In the genomic region with DNA sequence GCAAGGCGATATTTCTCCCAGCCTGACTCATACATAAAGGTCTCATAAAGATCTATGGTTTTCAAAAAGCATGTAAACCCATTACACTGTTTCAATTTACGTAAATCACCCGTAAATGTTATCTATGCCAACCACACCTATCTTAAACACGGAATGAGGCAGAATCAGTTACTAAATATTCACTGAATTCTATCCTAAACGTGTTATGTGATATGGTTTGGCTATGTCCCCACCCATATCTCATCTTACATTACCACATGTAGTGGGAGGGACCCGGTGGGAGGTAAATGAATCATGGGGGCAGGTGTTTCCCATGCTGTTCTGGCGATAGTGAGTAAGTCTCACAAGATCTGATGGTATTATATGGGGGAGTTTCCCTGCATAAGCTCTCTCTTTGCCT, we compare ENCODE assay signal across 21 cellular contexts.
DNase-seq lines count a peak whose midpoint lies in the region; ATAC-seq, FAIRE-seq and TF ChIP-seq lines count a peak whose summit lies in the region.
"Had no signal": no experiment of that assay in that cellular context is flagged by ENCODE, and none has a peak within 500 bp of the region (broad histone marks: within the 10 kb centered on the region; RNA-seq: fewer than 3 reads in every experiment).

No MANE protein-coding gene starts in this region.

- H3K4me1 ChIP-seq in HEK293 (ENCODE audit: control insufficient read depth, insufficient read depth, low read length) (no peaks in the 10 kb centered on the region), colonic mucosa (no peaks in the 10 kb centered on the region)
- H3K4me1 ChIP-seq: SJSA1 had no signal

- intact Hi-C loops in activated CD4-positive, alpha-beta memory T cell treated with anti-CD3 and anti-CD28 coated beads for 36 hours (cut with micrococcal nuclease) = no loop called here
- intact Hi-C loops in left colon (cut with DNase I, micrococcal nuclease) (loop anchor here in 1 of 2 donors (10.0 kb wide), 1 partner anchor 1817 kb away; no protein-coding TSS in a partner anchor), colonic mucosa (cut with DNase I) (no loop called here)

- H3K9me3 ChIP-seq in HEK293 (ENCODE audit: control insufficient read depth, insufficient read depth, low read depth, low read length) = no peaks in the 10 kb centered on the region
- H3K9me3 ChIP-seq in colonic mucosa = no peaks in the 10 kb centered on the region
- H3K9me3 ChIP-seq: Caco-2, SJSA1 had no signal

- no peak for TF ChIP-seq CTCF in HEK293 (tag by site-specific recombination; IDR thresholded peaks at IDR 0.05)
- TF ChIP-seq CTCF in bronchial epithelial cell (IDR thresholded peaks at IDR 0.05; ENCODE audit: insufficient read depth, low read length, severe bottlenecking) = no peak
- TF ChIP-seq CTCF in colonic mucosa (IDR thresholded peaks at IDR 0.05) = no peak

- no peak overlapping the region for H3K4me3 Mint-ChIP-seq in activated CD4-positive, alpha-beta memory T cell treated with anti-CD3 and anti-CD28 coated beads for 36 hours
- H3K4me3 Mint-ChIP-seq: CD4-positive, CD25-positive, alpha-beta regulatory T cell had no signal

- H3K9me3 Mint-ChIP-seq in activated CD4-positive, alpha-beta memory T cell treated with anti-CD3 and anti-CD28 coated beads for 36 hours = peaks cover 5% of the 10 kb centered on the region

- CTCF ChIA-PET in HEK293 (lab: Yijun Ruan, JAX) = no interaction called here
- CTCF ChIA-PET in activated CD4-positive, alpha-beta memory T cell treated with anti-CD3 and anti-CD28 coated beads for 36 hours (lab: Charles Lee) = no interaction called here

- FAIRE-seq in bronchial epithelial cell (lab: Jason Lieb, UNC) = no peak
- FAIRE-seq: H54 had no signal

- H3K27me3 Mint-ChIP-seq in activated CD4-positive, alpha-beta memory T cell treated with anti-CD3 and anti-CD28 coated beads for 36 hours = no peaks in the 10 kb centered on the region
- H3K27me3 Mint-ChIP-seq: CD4-positive, CD25-positive, alpha-beta regulatory T cell had no signal

- H3K36me3 ChIP-seq in HEK293 (ENCODE audit: control insufficient read depth in 2 of 2, insufficient read depth in 1 of 2, low read length in 2 of 2) (no peaks in the 10 kb centered on the region), bronchial epithelial cell (ENCODE audit: control insufficient read depth, insufficient read depth, low read length) (no peaks in the 10 kb centered on the region), colonic mucosa (no peaks in the 10 kb centered on the region)
- H3K36me3 ChIP-seq: SJSA1 had no signal

- POLR2A ChIA-PET in HEK293 (lab: Yijun Ruan, JAX) = no interaction called here
- POLR2A ChIA-PET in activated CD4-positive, alpha-beta memory T cell treated with anti-CD3 and anti-CD28 coated beads for 36 hours (lab: Charles Lee) = no interaction called here

- H3K9ac ChIP-seq in colonic mucosa (ENCODE audit: low read depth in 2 of 2, low read length in 2 of 2) = no peak overlapping the region

- DNase-seq in NCI-H226 = peak; percentile 75
- DNase-seq in bronchial epithelial cell (ENCODE audit: low read depth) = peak; percentile 21
- DNase-seq in myocyte (ENCODE audit: low read depth) = peak; percentile 58
- no peak for DNase-seq in activated CD4-positive, alpha-beta memory T cell treated with anti-CD3 and anti-CD28 coated beads for 36 hours
- no peak for DNase-seq in left colon
- DNase-seq in colonic mucosa = no peak
- no peak for DNase-seq in C1 segment of cervical spinal cord (lab: John Stamatoyannopoulos, UW)
- DNase-seq: ACHN; AML-193; Caco-2; CD4-positive, CD25-positive, alpha-beta regulatory T cell; NCI-H1436; NCI-H2029 treated with DMSO at 0.1 percent for 48 hours; NCI-H345; NCI-H526; NK-92 treated with Interleukin-12 subunit alpha and Interleukin-12 subunit beta, amount 100 ng/mL, for 24 hours; SW 1271 had no signal

- H3K36me3 Mint-ChIP-seq in activated CD4-positive, alpha-beta memory T cell treated with anti-CD3 and anti-CD28 coated beads for 36 hours = no peaks in the 10 kb centered on the region
- H3K36me3 Mint-ChIP-seq: CD4-positive, CD25-positive, alpha-beta regulatory T cell had no signal

- H3K27me3 ChIP-seq in bronchial epithelial cell (ENCODE audit: control insufficient read depth, insufficient read depth, low read length) (no peaks in the 10 kb centered on the region), colonic mucosa (no peaks in the 10 kb centered on the region)
- H3K27me3 ChIP-seq: SJSA1 had no signal

- H3K4me1 Mint-ChIP-seq in activated CD4-positive, alpha-beta memory T cell treated with anti-CD3 and anti-CD28 coated beads for 36 hours (ENCODE audit: low read depth) = no peaks in the 10 kb centered on the region
- H3K4me1 Mint-ChIP-seq: CD4-positive, CD25-positive, alpha-beta regulatory T cell had no signal

- H3K4me3 ChIP-seq in HEK293 (ENCODE audit: low read depth, low read length) = no peak overlapping the region
- H3K4me3 ChIP-seq in bronchial epithelial cell (ENCODE audit: low read depth, low read length) = no peak overlapping the region
- no peak overlapping the region for H3K4me3 ChIP-seq in colonic mucosa
- H3K4me3 ChIP-seq: SJSA1 had no signal

- H3K27ac ChIP-seq in HEK293 (ENCODE audit: extremely low read depth, low read depth, low read length) (no peak overlapping the region), colonic mucosa (no peak overlapping the region)
- H3K27ac ChIP-seq: HL-60, SJSA1 had no signal

- H3K27ac Mint-ChIP-seq in activated CD4-positive, alpha-beta memory T cell treated with anti-CD3 and anti-CD28 coated beads for 36 hours = no peak overlapping the region
- H3K27ac Mint-ChIP-seq: CD4-positive, CD25-positive, alpha-beta regulatory T cell had no signal

- no peak for ATAC-seq in left colon

TF ChIP-seq in HEK293, 187 proteins besides CTCF, POLR2A, EP300 and RAD21:
- TF ChIP-seq ZXDB (tag by site-specific recombination; IDR thresholded peaks at IDR 0.05) (no peak), ZNF660 (tag by site-specific recombination; IDR thresholded peaks at IDR 0.05) (no peak), SP3 (tag by site-specific recombination; IDR thresholded peaks at IDR 0.05) (0 out of 2 replicates have a peak, but pooled peaks have one; percentile 28), ZBTB20 (tag by site-specific recombination; IDR thresholded peaks at IDR 0.05) (no peak), GLIS2 (tag by site-specific recombination; IDR thresholded peaks at IDR 0.05) (no peak), EGR2 (tag by site-specific recombination; IDR thresholded peaks at IDR 0.05; ENCODE audit: low read depth) (peak; percentile 55), ZFHX2 (tag by site-specific recombination; conservative IDR thresholded peaks at IDR 0.05) (peak; percentile 64)

Comparison
In these comparisons a context has a peak if more than half of its experiments do, and no peak if none do; other contexts are left out.
1. DNase-seq: peak in NCI-H226 (single experiment), bronchial epithelial cell (single experiment) and myocyte (single experiment); none in activated CD4-positive, alpha-beta memory T cell treated with anti-CD3 and anti-CD28 coated beads for 36 hours (single experiment), left colon (0 of 2), colonic mucosa (single experiment) and C1 segment of cervical spinal cord (0 of 14).